In the genomic region with DNA sequence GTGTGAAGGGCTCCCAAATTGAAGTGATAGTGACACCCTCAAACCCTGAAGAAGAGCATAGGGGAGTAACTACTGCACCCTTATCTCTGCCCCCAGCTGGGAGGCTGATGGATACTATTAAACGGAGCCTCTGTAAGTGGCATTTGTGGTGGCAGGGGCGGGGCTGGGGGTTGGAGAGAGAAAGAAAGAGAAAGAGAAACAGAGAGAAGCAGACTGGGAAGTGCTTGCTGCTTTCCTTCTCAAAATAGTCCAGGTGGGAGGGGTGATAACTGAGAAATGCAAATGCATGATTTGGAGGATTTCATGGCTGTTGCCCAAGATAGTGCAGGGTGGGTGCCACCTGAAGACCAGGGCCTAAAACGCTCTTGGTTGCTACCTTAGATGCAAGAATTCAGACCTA, we compare ENCODE assay signal across 10 cellular contexts.
DNase-seq lines count a peak whose midpoint lies in the region; ATAC-seq lines count a peak whose summit lies in the region.
"Had no signal": no experiment of that assay in that cellular context is flagged by ENCODE, and none has a peak within 500 bp of the region (broad histone marks: within the 10 kb centered on the region; RNA-seq: fewer than 3 reads in every experiment).

No MANE protein-coding gene starts in this region.

- no peak overlapping the region for H3K9ac ChIP-seq in BLaER1

- peak overlapping the region; percentile 21; the same call in 1 of the 2 replicates for H3K4me3 ChIP-seq in BLaER1
- H3K4me3 ChIP-seq: SK-N-MC had no signal

- no peaks in the 10 kb centered on the region for H3K36me3 Mint-ChIP-seq in activated T-helper 2 cell treated with anti-CD3 and anti-CD28 coated beads, Interferon-gamma antibody, Interleukin-2, Interleukin-4, amounts not matched to agents 10 μg/mL and 5 μg/mL and 100 μg/mL, durations not matched to agents 14 hours and 24 hours and 36 hours (ENCODE audit: low read depth)

- no peaks in the 10 kb centered on the region for H3K27me3 ChIP-seq in BLaER1

- H3K9me3 Mint-ChIP-seq in activated T-helper 2 cell treated with anti-CD3 and anti-CD28 coated beads, Interferon-gamma antibody, Interleukin-2, Interleukin-4, amounts not matched to agents 10 μg/mL and 5 μg/mL and 100 μg/mL, durations not matched to agents 14 hours and 24 hours and 36 hours = peaks cover 4% of the 10 kb centered on the region

- peaks cover 2% of the 10 kb centered on the region for H3K27me3 Mint-ChIP-seq in activated T-helper 2 cell treated with anti-CD3 and anti-CD28 coated beads, Interferon-gamma antibody, Interleukin-2, Interleukin-4, amounts not matched to agents 10 μg/mL and 5 μg/mL and 100 μg/mL, durations not matched to agents 14 hours and 24 hours and 36 hours (ENCODE audit: low read depth)

- intact Hi-C loops in activated T-helper 2 cell treated with anti-CD3 and anti-CD28 coated beads, Interferon-gamma antibody, Interleukin-2, Interleukin-4, amounts not matched to agents 10 μg/mL and 5 μg/mL and 100 μg/mL, durations not matched to agents 14 hours and 24 hours and 36 hours (cut with micrococcal nuclease) = no loop called here

- peaks cover 47% of the 10 kb centered on the region for H3K4me1 ChIP-seq in BLaER1

- no peak overlapping the region for H3K27ac ChIP-seq in BLaER1
- H3K27ac ChIP-seq: C4-2B, SK-N-MC had no signal

- H3K4me1 Mint-ChIP-seq in activated T-helper 2 cell treated with anti-CD3 and anti-CD28 coated beads, Interferon-gamma antibody, Interleukin-2, Interleukin-4, amounts not matched to agents 10 μg/mL and 5 μg/mL and 100 μg/mL, durations not matched to agents 14 hours and 24 hours and 36 hours (ENCODE audit: low read depth) = peaks cover 31% of the 10 kb centered on the region

- no peaks in the 10 kb centered on the region for H4K20me1 ChIP-seq in BLaER1

- ATAC-seq in GM19468 (IDR thresholded peaks at IDR 0.05; ENCODE audit: extremely low read depth, unreplicated experiment) (peak; percentile 70), HG03521 (IDR thresholded peaks at IDR 0.05; ENCODE audit: unreplicated experiment) (peak; percentile 89)

- peaks cover 25% of the 10 kb centered on the region for H3K9me3 ChIP-seq in BLaER1

- no peak overlapping the region for H3K4me3 Mint-ChIP-seq in activated T-helper 2 cell treated with anti-CD3 and anti-CD28 coated beads, Interferon-gamma antibody, Interleukin-2, Interleukin-4, amounts not matched to agents 10 μg/mL and 5 μg/mL and 100 μg/mL, durations not matched to agents 14 hours and 24 hours and 36 hours (ENCODE audit: low read depth)

- H3K27ac Mint-ChIP-seq in activated T-helper 2 cell treated with anti-CD3 and anti-CD28 coated beads, Interferon-gamma antibody, Interleukin-2, Interleukin-4, amounts not matched to agents 10 μg/mL and 5 μg/mL and 100 μg/mL, durations not matched to agents 14 hours and 24 hours and 36 hours = no peak overlapping the region

- H3K4me2 ChIP-seq in BLaER1 = peak overlapping the region; percentile 51

- DNase-seq in activated T-helper 2 cell treated with anti-CD3 and anti-CD28 coated beads, Interferon-gamma antibody, Interleukin-2, Interleukin-4, amounts not matched to agents 10 μg/mL and 5 μg/mL and 100 μg/mL, durations not matched to agents 14 hours and 24 hours and 36 hours (ENCODE audit: low spot score) = peak; percentile 56
- no peak for DNase-seq in GF-D8 (lab: John Stamatoyannopoulos, UW)
- no peak for DNase-seq in DMS79 treated with DMSO at 0.1 percent for 48 hours (lab: John Stamatoyannopoulos, UW)
- no peak for DNase-seq in HPDE6-E6E7 (ENCODE audit: extremely low spot score)
- no peak for DNase-seq in NCI-H1694 treated with DMSO at 0.1 percent for 48 hours (lab: John Stamatoyannopoulos, UW)

- H3K36me3 ChIP-seq in BLaER1 = peaks cover 7% of the 10 kb centered on the region; the same call in 1 of the 2 replicates
